1 cellular context compared by ENCODE assay signal in genomic region chr10:3852147-3852904, GRCh38.
TF ChIP-seq lines count a peak whose summit lies in the region.

No MANE protein-coding gene starts in this region.

TF ChIP-seq in HEK293, 187 proteins besides CTCF, POLR2A, EP300 and RAD21 (continued from another document and continues in another):
- peak; percentile 69; the same call in 1 of the 2 replicates for TF ChIP-seq ZNF580 (tag by site-specific recombination; IDR thresholded peaks at IDR 0.05)
- no peak for TF ChIP-seq ZNF121 (tag by site-specific recombination; IDR thresholded peaks at IDR 0.05)
- no peak for TF ChIP-seq ZNF473 (tag by site-specific recombination; IDR thresholded peaks at IDR 0.05)
- no peak for TF ChIP-seq ZNF510 (tag by site-specific recombination; IDR thresholded peaks at IDR 0.05; ENCODE audit: insufficient replicate concordance)
- peak; percentile 35; the same call in 1 of the 2 replicates for TF ChIP-seq EGR2 (tag by site-specific recombination; IDR thresholded peaks at IDR 0.05; ENCODE audit: low read depth)
- TF ChIP-seq BCL11B (tag by site-specific recombination; IDR thresholded peaks at IDR 0.05; ENCODE audit: low read depth) = no peak
- 0 out of 2 replicates have a peak, but pooled peaks have one; percentile 37 for TF ChIP-seq ZNF558 (tag by site-specific recombination; IDR thresholded peaks at IDR 0.05)
- TF ChIP-seq KLF1 (tag by site-specific recombination; IDR thresholded peaks at IDR 0.05) = no peak
- TF ChIP-seq PRDM4 (tag by site-specific recombination; IDR thresholded peaks at IDR 0.05) = peak; percentile 65; the same call in 1 of the 2 replicates
- 0 out of 2 replicates have a peak, but pooled peaks have one; percentile 57 for TF ChIP-seq ZNF10 (tag by site-specific recombination; IDR thresholded peaks at IDR 0.05)
- TF ChIP-seq ZBTB6 (tag by site-specific recombination; IDR thresholded peaks at IDR 0.05) = no peak
- 0 out of 2 replicates have a peak, but pooled peaks have one; percentile 27 for TF ChIP-seq ZNF561 (tag by site-specific recombination; IDR thresholded peaks at IDR 0.05; ENCODE audit: borderline replicate concordance)
- peak; percentile 71 for TF ChIP-seq ZNF600 (tag by site-specific recombination; IDR thresholded peaks at IDR 0.05)
- TF ChIP-seq ZNF138 (tag by site-specific recombination; IDR thresholded peaks at IDR 0.05; ENCODE audit: borderline replicate concordance) = no peak
- TF ChIP-seq BCL6B (tag by site-specific recombination; IDR thresholded peaks at IDR 0.05) = no peak
- no peak for TF ChIP-seq PRDM2 (tag by site-specific recombination; IDR thresholded peaks at IDR 0.05; ENCODE audit: borderline replicate concordance)
- peak; percentile 100 for TF ChIP-seq SP7 (tag by site-specific recombination; IDR thresholded peaks at IDR 0.05)
- peak; percentile 46 for TF ChIP-seq SP3 (tag by site-specific recombination; IDR thresholded peaks at IDR 0.05)
- no peak for TF ChIP-seq ZFHX2 (tag by site-specific recombination; conservative IDR thresholded peaks at IDR 0.05)
- TF ChIP-seq ZNF37A (tag by site-specific recombination; IDR thresholded peaks at IDR 0.05) = no peak
- no peak for TF ChIP-seq ZSCAN30 (tag by site-specific recombination; IDR thresholded peaks at IDR 0.05)
- no peak for TF ChIP-seq ZNF112 (tag by site-specific recombination; IDR thresholded peaks at IDR 0.05)
- TF ChIP-seq GLI2 (tag by site-specific recombination; IDR thresholded peaks at IDR 0.05; ENCODE audit: borderline replicate concordance, low read depth) = peak; percentile 22; the same call in 1 of the 2 replicates
- no peak for TF ChIP-seq ZNF624 (tag by site-specific recombination; IDR thresholded peaks at IDR 0.05)
- no peak for TF ChIP-seq ZNF670 (tag by site-specific recombination; IDR thresholded peaks at IDR 0.05; ENCODE audit: low read depth)
- TF ChIP-seq KLF9 (tag by site-specific recombination; IDR thresholded peaks at IDR 0.05; ENCODE audit: low read depth) = no peak
- TF ChIP-seq ZNF707 (tag by site-specific recombination; IDR thresholded peaks at IDR 0.05) = no peak
- TF ChIP-seq ZNF24 (tag by site-specific recombination; IDR thresholded peaks at IDR 0.05) = peak; percentile 83; the same call in 1 of the 2 replicates
- no peak for TF ChIP-seq GLI4 (tag by site-specific recombination; IDR thresholded peaks at IDR 0.05)
- 0 out of 2 replicates have a peak, but pooled peaks have one; percentile 63 for TF ChIP-seq ZXDB (tag by site-specific recombination; IDR thresholded peaks at IDR 0.05)
- no peak for TF ChIP-seq REST (tag by site-specific recombination; IDR thresholded peaks at IDR 0.05)
- TF ChIP-seq AEBP2 (tag by site-specific recombination; IDR thresholded peaks at IDR 0.05; ENCODE audit: borderline replicate concordance) = no peak
- TF ChIP-seq ZNF704 (tag by site-specific recombination; IDR thresholded peaks at IDR 0.05) = no peak
- no peak for TF ChIP-seq HOXD13 (CRISPR knock-in tag; IDR thresholded peaks at IDR 0.05; ENCODE audit: borderline replicate concordance)
- no peak for TF ChIP-seq HOXA7 (CRISPR knock-in tag; IDR thresholded peaks at IDR 0.05; ENCODE audit: borderline replicate concordance)
- TF ChIP-seq ZNF211 (tag by site-specific recombination; IDR thresholded peaks at IDR 0.05; ENCODE audit: low read depth) = no peak
- TF ChIP-seq ZNF426 (tag by site-specific recombination; IDR thresholded peaks at IDR 0.05) = no peak
- no peak for TF ChIP-seq ZNF148 (tag by site-specific recombination; IDR thresholded peaks at IDR 0.05; ENCODE audit: borderline replicate concordance)
- TF ChIP-seq ZNF311 (tag by site-specific recombination; IDR thresholded peaks at IDR 0.05; ENCODE audit: borderline replicate concordance) = no peak
- TF ChIP-seq ZBTB17 (tag by site-specific recombination; IDR thresholded peaks at IDR 0.05) = peak; percentile 38; the same call in 1 of the 2 replicates
- TF ChIP-seq SALL2 (tag by site-specific recombination; IDR thresholded peaks at IDR 0.05; ENCODE audit: borderline replicate concordance) = no peak
